Comparison of ENCODE assay signal across 26 cellular contexts in genomic region chr22:19443544-19444211, GRCh38. TPM values are rescaled to one million over a fixed set of nuclear protein-coding genes. Genes with fewer than 3 reads are reported as not detected.
DNase-seq lines count a peak whose midpoint lies in the region; ATAC-seq and TF ChIP-seq lines count a peak whose summit lies in the region.
"Had no signal": no experiment of that assay in that cellular context is flagged by ENCODE, and none has a peak within 500 bp of the region (broad histone marks: within the 10 kb centered on the region; RNA-seq: fewer than 3 reads in every experiment).

No MANE protein-coding gene starts in this region.

- peaks cover 33% of the 10 kb centered on the region for H4K20me1 ChIP-seq in Loucy (ENCODE audit: insufficient read depth, low read length, poor library complexity, severe bottlenecking)
- H4K20me1 ChIP-seq in MM.1S (ENCODE audit: insufficient read depth, low read length) = no peaks in the 10 kb centered on the region

- H2AFZ ChIP-seq in Loucy (ENCODE audit: low read length) (no peak overlapping the region), MM.1S (ENCODE audit: low read length) (no peak overlapping the region)

- no peak for DNase-seq in activated naive CD4-positive, alpha-beta T cell treated with anti-CD3 and anti-CD28 coated beads, Interleukin-2, amount 10 ng/mL, durations not matched to agents 7 days and 5 days
- DNase-seq in endothelial cell (ENCODE audit: low spot score) (no peak), MM.1S (no peak), NCI-H146 (lab: John Stamatoyannopoulos, UW) (no peak)
- DNase-seq: Caco-2; CD4-positive, CD25-positive, alpha-beta regulatory T cell; EL; GDM1; H7; IMR-90; MV-4-11; NCI-H1105; NCI-H1436 treated with DMSO at 0.1 percent for 48 hours; NCI-H1930; NCI-H446; NCI-H524 treated with DMSO at 0.1 percent for 48 hours; NCI-H774; PC-3; SJCRH30 had no signal

- H3K9me2 ChIP-seq in Loucy (replicated peaks; ENCODE audit: low read depth, low read length) (no peaks in the 10 kb centered on the region), MM.1S (replicated peaks; ENCODE audit: insufficient read depth, low read length) (no peaks in the 10 kb centered on the region)

- H3K4me3 Mint-ChIP-seq in activated naive CD4-positive, alpha-beta T cell treated with anti-CD3 and anti-CD28 coated beads, Interleukin-2, amount 50 U/mL, for 24 hours = no peak overlapping the region
- H3K4me3 Mint-ChIP-seq in activated naive CD4-positive, alpha-beta T cell treated with anti-CD3 and anti-CD28 coated beads, Interleukin-2, amount 10 ng/mL, durations not matched to agents 7 days and 5 days = no peak overlapping the region
- H3K4me3 Mint-ChIP-seq in endothelial cell (ENCODE audit: unreplicated experiment) = no peak overlapping the region
- no peak overlapping the region for H3K4me3 Mint-ChIP-seq in stimulated activated memory B cell treated with anti-CD40 and anti-IgM and Interleukin-4, amounts not matched to agents 10 μg/mL and 1 μg/mL and 100 μg/mL, for 72 hours

- H3K4me3 ChIP-seq in Loucy (ENCODE audit: low read length, poor library complexity, severe bottlenecking) (no peak overlapping the region), MM.1S (ENCODE audit: low read length) (no peak overlapping the region)
- H3K4me3 ChIP-seq: BLaER1, SJCRH30 had no signal

- no peaks in the 10 kb centered on the region for H3K9me3 Mint-ChIP-seq in activated naive CD4-positive, alpha-beta T cell treated with anti-CD3 and anti-CD28 coated beads, Interleukin-2, amount 50 U/mL, for 24 hours
- no peaks in the 10 kb centered on the region for H3K9me3 Mint-ChIP-seq in activated naive CD4-positive, alpha-beta T cell treated with anti-CD3 and anti-CD28 coated beads, Interleukin-2, amount 10 ng/mL, durations not matched to agents 7 days and 5 days
- no peaks in the 10 kb centered on the region for H3K9me3 Mint-ChIP-seq in endothelial cell (ENCODE audit: unreplicated experiment)
- no peaks in the 10 kb centered on the region for H3K9me3 Mint-ChIP-seq in stimulated activated memory B cell treated with anti-CD40 and anti-IgM and Interleukin-4, amounts not matched to agents 10 μg/mL and 1 μg/mL and 100 μg/mL, for 72 hours
- H3K9me3 Mint-ChIP-seq: CD4-positive, CD25-positive, alpha-beta regulatory T cell had no signal

- no peaks in the 10 kb centered on the region for H3F3A ChIP-seq in Loucy (ENCODE audit: low read depth)
- H3F3A ChIP-seq in MM.1S (ENCODE audit: insufficient read depth, low read length) = peaks cover 13% of the 10 kb centered on the region; the same call in 1 of the 2 replicates

- H3K4me1 Mint-ChIP-seq in activated naive CD4-positive, alpha-beta T cell treated with anti-CD3 and anti-CD28 coated beads, Interleukin-2, amount 50 U/mL, for 24 hours = peaks cover 52% of the 10 kb centered on the region
- H3K4me1 Mint-ChIP-seq in activated naive CD4-positive, alpha-beta T cell treated with anti-CD3 and anti-CD28 coated beads, Interleukin-2, amount 10 ng/mL, durations not matched to agents 7 days and 5 days = peaks cover 38% of the 10 kb centered on the region
- H3K4me1 Mint-ChIP-seq in endothelial cell (ENCODE audit: unreplicated experiment) = peaks cover 31% of the 10 kb centered on the region
- H3K4me1 Mint-ChIP-seq in stimulated activated memory B cell treated with anti-CD40 and anti-IgM and Interleukin-4, amounts not matched to agents 10 μg/mL and 1 μg/mL and 100 μg/mL, for 72 hours = peaks cover 53% of the 10 kb centered on the region

- H3K27ac Mint-ChIP-seq in activated naive CD4-positive, alpha-beta T cell treated with anti-CD3 and anti-CD28 coated beads, Interleukin-2, amount 50 U/mL, for 24 hours = peak overlapping the region; percentile 24
- H3K27ac Mint-ChIP-seq in activated naive CD4-positive, alpha-beta T cell treated with anti-CD3 and anti-CD28 coated beads, Interleukin-2, amount 10 ng/mL, durations not matched to agents 7 days and 5 days = no peak overlapping the region
- peak overlapping the region; percentile 61 for H3K27ac Mint-ChIP-seq in endothelial cell (ENCODE audit: unreplicated experiment)
- H3K27ac Mint-ChIP-seq in stimulated activated memory B cell treated with anti-CD40 and anti-IgM and Interleukin-4, amounts not matched to agents 10 μg/mL and 1 μg/mL and 100 μg/mL, for 72 hours = peak overlapping the region; percentile 32

- H3K4me2 ChIP-seq in Loucy (ENCODE audit: low read depth, low read length, poor library complexity, severe bottlenecking) (peak overlapping the region; percentile 80), MM.1S (ENCODE audit: low read depth, low read length) (no peak overlapping the region)
- H3K4me2 ChIP-seq: BLaER1 had no signal

- peaks cover 28% of the 10 kb centered on the region for H3K4me1 ChIP-seq in Loucy (ENCODE audit: insufficient read depth, low read length, poor library complexity, severe bottlenecking)
- peaks cover 7% of the 10 kb centered on the region for H3K4me1 ChIP-seq in MM.1S (ENCODE audit: low read length)
- H3K4me1 ChIP-seq: Caco-2, SJCRH30 had no signal

- TF ChIP-seq CTCF in Loucy (conservative IDR thresholded peaks at IDR 0.05; ENCODE audit: low read length) (no peak), endothelial cell (IDR thresholded peaks at IDR 0.05; ENCODE audit: unreplicated experiment) (no peak), MM.1S (IDR thresholded peaks at IDR 0.05; ENCODE audit: low read length) (no peak)

- H3K9ac ChIP-seq in Loucy (ENCODE audit: low read depth, low read length, poor library complexity, severe bottlenecking) = no peak overlapping the region
- H3K9ac ChIP-seq in MM.1S (ENCODE audit: low read length) = no peak overlapping the region
- H3K9ac ChIP-seq: BLaER1 had no signal

- H3K9me3 ChIP-seq in Loucy (ENCODE audit: insufficient read depth, low read depth, low read length) (no peaks in the 10 kb centered on the region), MM.1S (replicated peaks; ENCODE audit: insufficient read depth, low read length) (no peaks in the 10 kb centered on the region)
- H3K9me3 ChIP-seq: BLaER1, Caco-2, SJCRH30 had no signal

- H3K36me3 Mint-ChIP-seq in activated naive CD4-positive, alpha-beta T cell treated with anti-CD3 and anti-CD28 coated beads, Interleukin-2, amount 50 U/mL, for 24 hours = peaks cover 6% of the 10 kb centered on the region
- H3K36me3 Mint-ChIP-seq in activated naive CD4-positive, alpha-beta T cell treated with anti-CD3 and anti-CD28 coated beads, Interleukin-2, amount 10 ng/mL, durations not matched to agents 7 days and 5 days = peaks cover 43% of the 10 kb centered on the region
- H3K36me3 Mint-ChIP-seq in endothelial cell (ENCODE audit: low read depth, unreplicated experiment) = peaks cover 12% of the 10 kb centered on the region
- peaks cover 29% of the 10 kb centered on the region for H3K36me3 Mint-ChIP-seq in stimulated activated memory B cell treated with anti-CD40 and anti-IgM and Interleukin-4, amounts not matched to agents 10 μg/mL and 1 μg/mL and 100 μg/mL, for 72 hours

- no peak overlapping the region for H3K27ac ChIP-seq in MM.1S (ENCODE audit: low read length)
- H3K27ac ChIP-seq: BLaER1, SJCRH30 had no signal

- no peaks in the 10 kb centered on the region for H3K27me3 Mint-ChIP-seq in activated naive CD4-positive, alpha-beta T cell treated with anti-CD3 and anti-CD28 coated beads, Interleukin-2, amount 50 U/mL, for 24 hours
- no peaks in the 10 kb centered on the region for H3K27me3 Mint-ChIP-seq in activated naive CD4-positive, alpha-beta T cell treated with anti-CD3 and anti-CD28 coated beads, Interleukin-2, amount 10 ng/mL, durations not matched to agents 7 days and 5 days
- H3K27me3 Mint-ChIP-seq in endothelial cell (ENCODE audit: unreplicated experiment) = peaks cover 7% of the 10 kb centered on the region
- H3K27me3 Mint-ChIP-seq in stimulated activated memory B cell treated with anti-CD40 and anti-IgM and Interleukin-4, amounts not matched to agents 10 μg/mL and 1 μg/mL and 100 μg/mL, for 72 hours = no peaks in the 10 kb centered on the region
- H3K27me3 Mint-ChIP-seq: CD4-positive, CD25-positive, alpha-beta regulatory T cell had no signal

- H3K79me2 ChIP-seq in Loucy (ENCODE audit: insufficient read depth, low read length) (peaks cover 78% of the 10 kb centered on the region), MM.1S (ENCODE audit: low read length) (peaks cover 77% of the 10 kb centered on the region)

- no peaks in the 10 kb centered on the region for H3K27me3 ChIP-seq in Loucy (ENCODE audit: insufficient read depth, low read length, poor library complexity, severe bottlenecking)
- no peaks in the 10 kb centered on the region for H3K27me3 ChIP-seq in MM.1S (replicated peaks; ENCODE audit: insufficient read depth, low read length)
- H3K27me3 ChIP-seq: BLaER1, SJCRH30 had no signal

- no peak for ATAC-seq in stimulated activated memory B cell treated with anti-CD40 and anti-IgM and Interleukin-4, amounts not matched to agents 10 μg/mL and 1 μg/mL and 100 μg/mL, for 72 hours
- no peak for ATAC-seq in HG02981 (IDR thresholded peaks at IDR 0.05; ENCODE audit: unreplicated experiment)
- ATAC-seq: PC-3, Right ventricle myocardium inferior, SK-N-SH treated with all-trans-retinoic acid at 6 μM for 48 hours had no signal

- H3K36me3 ChIP-seq in Loucy (ENCODE audit: insufficient read depth, low read length) = peaks cover 8% of the 10 kb centered on the region; the same call in 1 of the 2 replicates
- H3K36me3 ChIP-seq in MM.1S (replicated peaks; ENCODE audit: insufficient read depth, low read length) = no peaks in the 10 kb centered on the region

- CTCF ChIA-PET in activated naive CD4-positive, alpha-beta T cell treated with anti-CD3 and anti-CD28 coated beads, Interleukin-2, amount 10 ng/mL, durations not matched to agents 7 days and 5 days (lab: Charles Lee) = interaction anchor here (0.9 to 2.1 kb wide), 3 partner anchors 10 to 186 kb away, joined by 3 to 5 read pairs (median 4); no protein-coding TSS in a partner anchor

RNA-seq across cellular contexts. Expression of gene C22orf39, which starts 3.8 kb away (rescaled TPM):
- 26.6 TPM for total RNA-seq in endothelial cell (ENCODE audit: unreplicated experiment)

RNA-seq across cellular contexts. Expression of gene MRPL40, which starts 11.3 kb away (rescaled TPM):
- total RNA-seq in endothelial cell (ENCODE audit: unreplicated experiment) = 19.9 TPM

RNA-seq across cellular contexts. Expression of gene HIRA, which starts 12.1 kb away (rescaled TPM):
- 36.0 TPM for total RNA-seq in endothelial cell (ENCODE audit: unreplicated experiment)

RNA-seq across cellular contexts. Expression of gene UFD1, which starts 35.3 kb away (rescaled TPM):
- total RNA-seq in endothelial cell (ENCODE audit: unreplicated experiment) = 86.2 TPM

RNA-seq across cellular contexts. Expression of gene CDC45, which starts 36.0 kb away (rescaled TPM):
- total RNA-seq in endothelial cell (ENCODE audit: unreplicated experiment) = 6.2 TPM
